In the genomic region with DNA sequence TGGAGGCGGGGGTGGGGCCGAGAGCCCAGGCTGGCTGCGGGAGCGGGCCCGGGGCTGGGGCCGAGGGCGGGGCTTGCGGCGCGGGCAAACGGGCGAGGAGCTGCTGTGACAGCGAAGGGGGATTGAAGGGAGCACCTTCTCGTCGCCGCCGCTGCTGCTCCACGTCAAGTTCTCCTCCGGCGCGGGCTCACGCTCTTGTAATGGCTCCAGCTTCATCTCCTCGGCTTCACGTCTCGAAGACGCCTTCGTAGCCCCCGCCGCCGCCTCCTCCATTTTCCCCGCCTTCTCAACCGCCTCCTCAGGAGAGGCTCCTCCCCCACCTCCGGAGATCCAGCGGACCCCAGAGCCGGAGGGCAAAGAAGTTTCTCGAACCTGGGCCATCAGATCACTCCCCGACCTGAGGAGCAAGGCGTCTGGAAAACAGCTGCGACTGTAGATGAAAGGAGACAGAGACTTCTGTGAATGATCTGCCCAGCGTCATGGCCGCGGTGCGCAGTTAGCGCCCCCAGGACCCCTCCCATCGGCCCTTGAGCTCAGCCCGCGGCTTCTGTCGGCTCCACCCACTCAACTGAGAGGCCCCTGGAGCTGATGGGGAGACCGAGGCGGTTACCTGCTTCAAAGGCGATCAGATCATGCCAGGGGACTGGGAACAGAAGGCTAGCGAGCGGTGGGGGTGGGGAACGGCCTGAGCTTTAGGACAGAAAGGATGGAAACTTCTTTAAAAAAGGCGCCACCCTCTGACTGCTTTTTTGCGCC, we compare ENCODE assay signal across 8 cellular contexts. TPM values are rescaled to one million over a fixed set of nuclear protein-coding genes. Genes with fewer than 3 reads are reported as not detected.
DNase-seq lines count a peak whose midpoint lies in the region; ATAC-seq, FAIRE-seq and TF ChIP-seq lines count a peak whose summit lies in the region.

No MANE protein-coding gene starts in this region.

- H2AFZ ChIP-seq in DND-41 (ENCODE audit: low read depth, low read length), result peak overlapping the region; percentile 72
- H2AFZ ChIP-seq in GM12878 (ENCODE audit: control insufficient read depth, low read depth, low read length), result peak overlapping the region; percentile 82
- H2AFZ ChIP-seq in smooth muscle cell (ENCODE audit: low read depth), result peak overlapping the region; percentile 94

- FAIRE-seq in GM12878 (lab: Jason Lieb, UNC), result peak; percentile 44

- H3K9me3 ChIP-seq in DND-41 (ENCODE audit: insufficient read depth, low read length, severe bottlenecking) (no peaks in the 10 kb centered on the region), GM12878 (replicated peaks; ENCODE audit: control insufficient read depth, insufficient read depth, low read length) (no peaks in the 10 kb centered on the region; the same call in 2 of the 3 replicates), iPS-18a (ENCODE audit: control insufficient read depth, low read depth, low read length) (peaks cover 15% of the 10 kb centered on the region), smooth muscle cell (replicated peaks; ENCODE audit: low read depth) (no peaks in the 10 kb centered on the region)

- WGBS in GM12878 (ENCODE audit: insufficient coverage, insufficient replicate concordance, low lambda C conversion rate, missing lambda C conversion rate), result 37% methylated on average over 37 of the region's 56 CpGs
- WGBS in smooth muscle cell (ENCODE audit: low lambda C conversion rate), result 40% methylated on average over 39 of the region's 56 CpGs

- H4K20me1 ChIP-seq in DND-41 (ENCODE audit: insufficient read depth, low read length), result no peaks in the 10 kb centered on the region
- no peaks in the 10 kb centered on the region for H4K20me1 ChIP-seq in GM12878 (ENCODE audit: control insufficient read depth, insufficient read depth)
- H4K20me1 ChIP-seq in smooth muscle cell (ENCODE audit: low read depth), result no peaks in the 10 kb centered on the region

- H3K4me1 ChIP-seq in DND-41 (ENCODE audit: insufficient read depth, low read length) (peaks cover 28% of the 10 kb centered on the region), GM12878 (ENCODE audit: control insufficient read depth, insufficient read depth, low read length) (no peaks in the 10 kb centered on the region), iPS-18a (ENCODE audit: control insufficient read depth, low read depth, low read length) (peaks cover 6% of the 10 kb centered on the region), smooth muscle cell (ENCODE audit: low read depth) (no peaks in the 10 kb centered on the region)

- H3K4me2 ChIP-seq in DND-41 (ENCODE audit: insufficient read depth, low read length) (peak overlapping the region; percentile 64), GM12878 (ENCODE audit: control insufficient read depth, insufficient read depth) (peak overlapping the region; percentile 71; the same call in 1 of the 2 replicates), smooth muscle cell (peak overlapping the region; percentile 89)

- 0 out of 4 replicates have a peak, but pooled peaks of 1 of the 2 experiments have one; percentile 14 for TF ChIP-seq EP300 in GM12878 (IDR thresholded peaks at IDR 0.05; ENCODE audit: borderline replicate concordance in 1 of 2, control insufficient read depth in 1 of 2, low read depth in 2 of 2, low read length in 2 of 2)

- H3K79me2 ChIP-seq in DND-41 (ENCODE audit: insufficient read depth, low read length) (no peaks in the 10 kb centered on the region), GM12878 (ENCODE audit: control insufficient read depth, insufficient read depth, low read length) (no peaks in the 10 kb centered on the region), smooth muscle cell (ENCODE audit: low read depth) (no peaks in the 10 kb centered on the region)

- ATAC-seq in DND-41 (ENCODE audit: insufficient read depth, low read depth) (peak; percentile 82), GM21619 (IDR thresholded peaks at IDR 0.05; ENCODE audit: unreplicated experiment) (peak; percentile 55), GM12878 (peak; percentile 79)

- H3K27ac ChIP-seq in DND-41 (ENCODE audit: low read length) (peak overlapping the region; percentile 97), GM12878 (ENCODE audit: control insufficient read depth, insufficient read depth) (peak overlapping the region; percentile 57), iPS-18a (ENCODE audit: low read length) (peak overlapping the region; percentile 30), smooth muscle cell (ENCODE audit: low read depth) (peak overlapping the region; percentile 77)

- RAD21 ChIA-PET in GM12878 (lab: Charles Lee; ENCODE audit: unreplicated experiment), result interaction anchor here (1.0 to 2.2 kb wide), 4 partner anchors 37 to 1240 kb away, joined by 3 to 15 read pairs (median 7); a partner anchor contains a TSS

- POLR2A ChIA-PET in GM12878 (lab: Charles Lee), result interaction anchor here (1.0 to 2.6 kb wide), 2 partner anchors 37 to 745 kb away, joined by 3 to 12 read pairs; a partner anchor contains a TSS

- SMC1A ChIA-PET in GM12878 (lab: Charles Lee; ENCODE audit: uncharacterized antibody, unreplicated experiment), result interaction anchor here (1.5 to 1.8 kb wide), 3 partner anchors 37 to 229 kb away, joined by 3 to 7 read pairs (median 7); a partner anchor contains a TSS

- BruUV-seq in GM12878 (replicated peaks; lab: Mats Ljungman, UMichigan), result TSS peak; percentile 96

- TF ChIP-seq POLR2A in GM12878 (IDR thresholded peaks at IDR 0.05; ENCODE audit: low read depth, low read length), result peak; percentile 60; the same call in 1 of the 2 replicates

- TF ChIP-seq RAD21 in GM12878 (IDR thresholded peaks at IDR 0.05; ENCODE audit: insufficient read depth, low read depth, low read length), result no peak

- H3K36me3 ChIP-seq in DND-41 (ENCODE audit: insufficient read depth, low read length), result 0 out of 2 replicates have a peak, but pooled peaks cover 9% of the 10 kb centered on the region
- H3K36me3 ChIP-seq in GM12878 (ENCODE audit: control insufficient read depth in 2 of 2, insufficient read depth in 2 of 2, low read length in 1 of 2), result no peaks in the 10 kb centered on the region
- no peaks in the 10 kb centered on the region for H3K36me3 ChIP-seq in iPS-18a (ENCODE audit: control insufficient read depth, low read depth, low read length)
- no peaks in the 10 kb centered on the region for H3K36me3 ChIP-seq in smooth muscle cell (ENCODE audit: low read depth)

- in situ Hi-C loops in GM12878 (cut with MboI), result loop anchor here (25.0 kb wide), 1 partner anchor 749 kb away; a partner anchor contains a TSS

- TF ChIP-seq CTCF in DND-41 (IDR thresholded peaks at IDR 0.05; ENCODE audit: borderline replicate concordance, extremely low read depth, low read length, poor library complexity, severe bottlenecking) (no peak), GM12878 (IDR thresholded peaks at IDR 0.05 in 2 of 3, conservative IDR thresholded peaks at IDR 0.05 in 1 of 3; ENCODE audit: control insufficient read depth in 2 of 3, extremely low read depth in 1 of 3, insufficient read depth in 1 of 3, low read depth in 3 of 3, low read length in 3 of 3) (peak in 1 of 3 experiments; percentile 13; a peak in 1 of 6 replicates), smooth muscle cell (IDR thresholded peaks at IDR 0.05; ENCODE audit: borderline replicate concordance, insufficient read depth, poor library complexity, severe bottlenecking) (no peak)

- H3K4me3 ChIP-seq in DND-41 (ENCODE audit: low read depth in 1 of 2, low read length in 2 of 2) (peak overlapping the region; percentile 46 to 71; a peak in 3 of 4 replicates), GM12878 (peak overlapping the region; percentile 72), iPS-18a (ENCODE audit: low read length) (peak overlapping the region; percentile 82), smooth muscle cell (peak overlapping the region; percentile 71)

- DNase-seq in DND-41, result peak; percentile 78
- DNase-seq in LoVo (ENCODE audit: low spot score), result peak; percentile 4
- peak; percentile 25 for DNase-seq in T1000 (lab: John Stamatoyannopoulos, UW)
- DNase-seq in GM12878 (ENCODE audit: low read depth, low spot score), result peak; percentile 8
- peak; percentile 52 for DNase-seq in smooth muscle cell (lab: John Stamatoyannopoulos, UW; ENCODE audit: unreplicated experiment)
- DNase-seq in HuH-7 (ENCODE audit: low spot score), result no peak

- H3K9ac ChIP-seq in DND-41 (ENCODE audit: low read depth, low read length) (peak overlapping the region; percentile 85), GM12878 (ENCODE audit: control insufficient read depth, insufficient read depth, low read length) (peak overlapping the region; percentile 65), iPS-18a (ENCODE audit: low read length) (peak overlapping the region; percentile 79), smooth muscle cell (ENCODE audit: low read depth) (peak overlapping the region; percentile 84)

- intact Hi-C loops in GM12878 (cut with micrococcal nuclease; ENCODE audit: unreplicated experiment), result no loop called here

- H3F3A ChIP-seq in smooth muscle cell (ENCODE audit: low read depth), result no peaks in the 10 kb centered on the region

- no peaks in the 10 kb centered on the region for H3K27me3 ChIP-seq in DND-41 (ENCODE audit: insufficient read depth, low read length, poor library complexity)
- no peaks in the 10 kb centered on the region for H3K27me3 ChIP-seq in GM12878 (replicated peaks in 1 of 2; ENCODE audit: control insufficient read depth in 2 of 2, insufficient read depth in 2 of 2, low read length in 1 of 2)
- H3K27me3 ChIP-seq in iPS-18a (ENCODE audit: control insufficient read depth, insufficient read depth, low read length), result no peaks in the 10 kb centered on the region
- no peaks in the 10 kb centered on the region for H3K27me3 ChIP-seq in smooth muscle cell (ENCODE audit: low read depth)

- CTCF ChIA-PET in GM12878 (lab: Yijun Ruan, JAX), result interaction anchor here (0.7 to 1.8 kb wide), 9 partner anchors 37 to 1238 kb away, joined by 3 to 8 read pairs (median 4); a partner anchor contains a TSS

RNA-seq across cellular contexts. Expression of a gene that starts 0.9 kb away (rescaled TPM):
- total RNA-seq in GM12878 (2013; cell fraction: nucleolus; rRNA removed), result 5.6 TPM in 2 replicates
- 1.3 and 1.6 TPM in 2 replicates for total RNA-seq in GM12878 (2014; rRNA removed)
- total RNA-seq in GM12878 (2014; rRNA removed; fragmentation: Illumina TruSeq; extraction: Trizol), result 1.3 and 1.6 TPM in 2 replicates
- total RNA-seq in GM12878 (2021), result 1.5 and 1.6 TPM in 2 replicates
- 0.41 TPM for polyA plus RNA-seq in GM12878 (2011; ENCODE audit: low read depth)
- polyA plus RNA-seq in GM12878 (2011; rRNA removed), result 1.1 and 1.7 TPM in 2 replicates
- 0.90 and 1.2 TPM in 2 replicates for polyA plus RNA-seq in GM12878 (2011; cell fraction: cytosol; rRNA removed)
- 0.98 and 1.9 TPM in 2 replicates for polyA plus RNA-seq in GM12878 (2011; cell fraction: nucleus; rRNA removed)
- polyA plus RNA-seq in GM12878 (2012), result 0.62 and 1.3 TPM in 2 replicates
- polyA plus RNA-seq in GM12878 (2014; fragmentation: Illumina TruSeq; extraction: Trizol), result 1.5 and 2.1 TPM in 2 replicates
- polyA plus RNA-seq in GM12878 (2014; fragmentation: Nextera tagmentation; extraction: Ambion mirVana), result under 1 TPM; 0.52 to 0.73 TPM
- 0.82 and 1.1 TPM in 2 replicates for polyA plus RNA-seq in GM12878 (2014; rRNA removed)
- polyA plus RNA-seq in GM12878 (2016; fragmentation: Nextera tagmentation; extraction: Ambion mirVana), result under 1 TPM; 0.58 to 0.89 TPM
- polyA minus RNA-seq in GM12878 (2011; rRNA and poly(A)+ RNA removed), result 4.0 and 5.9 TPM in 2 replicates
- polyA minus RNA-seq in GM12878 (2011; cell fraction: cytosol; rRNA and poly(A)+ RNA removed), result 0.27 and 1.2 TPM in 2 replicates
- 2.2 and 4.1 TPM in 2 replicates for polyA minus RNA-seq in GM12878 (2011; cell fraction: nucleus; rRNA and poly(A)+ RNA removed)
- 1.2 and 1.7 TPM in 2 replicates for total RNA-seq in smooth muscle cell
- 0.37 and 1.5 TPM in 2 replicates for polyA plus RNA-seq in smooth muscle cell

RNA-seq across cellular contexts. Expression of a gene that starts 36.8 kb away (rescaled TPM):
- 9.8 and 11.4 TPM in 2 replicates for total RNA-seq in GM12878 (2013; cell fraction: nucleolus; rRNA removed)
- total RNA-seq in GM12878 (2014; rRNA removed), result 20.6 and 21.9 TPM in 2 replicates
- 17.0 and 18.6 TPM in 2 replicates for total RNA-seq in GM12878 (2014; rRNA removed; fragmentation: Illumina TruSeq; extraction: Trizol)
- 13.1 and 13.2 TPM in 2 replicates for total RNA-seq in GM12878 (2021)
- polyA plus RNA-seq in GM12878 (2011; ENCODE audit: low read depth), result 12.4 TPM
- polyA plus RNA-seq in GM12878 (2011; rRNA removed), result 18.0 and 20.6 TPM in 2 replicates
- polyA plus RNA-seq in GM12878 (2011; cell fraction: cytosol; rRNA removed), result 17.4 and 18.4 TPM in 2 replicates
- 12.3 and 14.7 TPM in 2 replicates for polyA plus RNA-seq in GM12878 (2011; cell fraction: nucleus; rRNA removed)
- 15.3 and 16.5 TPM in 2 replicates for polyA plus RNA-seq in GM12878 (2012)
- 13.2 and 16.4 TPM in 2 replicates for polyA plus RNA-seq in GM12878 (2014; fragmentation: Illumina TruSeq; extraction: Trizol)
- 1 to 10 TPM; 8.7 to 9.1 TPM for polyA plus RNA-seq in GM12878 (2014; fragmentation: Nextera tagmentation; extraction: Ambion mirVana)
- polyA plus RNA-seq in GM12878 (2014; rRNA removed), result 20.9 and 23.7 TPM in 2 replicates
- polyA plus RNA-seq in GM12878 (2016; fragmentation: Nextera tagmentation; extraction: Ambion mirVana), result 10 to 100 TPM; 24.0 to 25.2 TPM
- 5.9 and 8.4 TPM in 2 replicates for polyA minus RNA-seq in GM12878 (2011; rRNA and poly(A)+ RNA removed)
- polyA minus RNA-seq in GM12878 (2011; cell fraction: cytosol; rRNA and poly(A)+ RNA removed), result 1.3 and 2.3 TPM in 2 replicates
- polyA minus RNA-seq in GM12878 (2011; cell fraction: nucleus; rRNA and poly(A)+ RNA removed), result 4.5 TPM in 2 replicates
- total RNA-seq in smooth muscle cell, result 81.3 and 97.4 TPM in 2 replicates
- 66.0 and 95.8 TPM in 2 replicates for polyA plus RNA-seq in smooth muscle cell

Comparison
In these comparisons a context has a peak if more than half of its experiments do, and no peak if none do; other contexts are left out.
1. H3K27ac ChIP-seq: peak in every context shown above with its lines; median percentile 97 in DND-41; 77 in smooth muscle cell; 57 in GM12878; 30 in iPS-18a.